In genomic region chr11:76206327-76207081, GRCh38 we compare ENCODE assay signal across 8 cellular contexts. TPM values are rescaled to one million over a fixed set of nuclear protein-coding genes. Genes with fewer than 3 reads are reported as not detected.
DNase-seq lines count a peak whose midpoint lies in the region; ATAC-seq, FAIRE-seq and TF ChIP-seq lines count a peak whose summit lies in the region.

WNT11 (minus strand) TSS chr11:76206502; CDS start chr11:76206407, 95 bp downstream.

- intact Hi-C loops in left ventricle myocardium superior (cut with micrococcal nuclease) = no loop called here

- ATAC-seq in left ventricle myocardium superior = peak; percentile 47

- FAIRE-seq in D721Med (lab: Jason Lieb, UNC) = no peak

- DNase-seq in activated CD4-positive, alpha-beta T cell treated with anti-CD3 and anti-CD28 coated beads for 4 hours = peak; percentile 16 to 22
- DNase-seq in activated CD4-positive, alpha-beta T cell treated with anti-CD3 and anti-CD28 coated beads for 1 hour = no peak
- DNase-seq in NCI-H510A treated with DMSO at 0.1 percent for 48 hours (lab: John Stamatoyannopoulos, UW) (peak; percentile 46), left ventricle myocardium superior (peak; percentile 79), retina (peak; percentile 74), HPDE6-E6E7 (ENCODE audit: extremely low spot score) (no peak), D721Med (ENCODE audit: insufficient read length, low spot score) (no peak)
- peak; percentile 30 for DNase-seq in activated naive CD4-positive, alpha-beta T cell treated with anti-CD3 and anti-CD28 coated beads, Interleukin-2, amount 50 U/mL, for 16 hours

- no peak for TF ChIP-seq CTCF in D721Med (IDR thresholded peaks at IDR 0.05; ENCODE audit: insufficient read depth, missing control alignments)

RNA-seq across cellular contexts. Expression of gene WNT11, which starts in this region (rescaled TPM):
- total RNA-seq in left ventricle myocardium superior = 15.2 TPM

Comparison
In these comparisons a context has a peak if more than half of its experiments do, and no peak if none do; other contexts are left out.
1. DNase-seq: peak in activated CD4-positive, alpha-beta T cell treated with anti-CD3 and anti-CD28 coated beads for 4 hours (2 of 2), NCI-H510A treated with DMSO at 0.1 percent for 48 hours (single experiment), activated naive CD4-positive, alpha-beta T cell treated with anti-CD3 and anti-CD28 coated beads, Interleukin-2, amount 50 U/mL, for 16 hours (single experiment), left ventricle myocardium superior (single experiment) and retina (single experiment); none in activated CD4-positive, alpha-beta T cell treated with anti-CD3 and anti-CD28 coated beads for 1 hour (single experiment), HPDE6-E6E7 (single experiment) and D721Med (single experiment).